Comparison of ENCODE assay signal across 2 cellular contexts in the genomic region with DNA sequence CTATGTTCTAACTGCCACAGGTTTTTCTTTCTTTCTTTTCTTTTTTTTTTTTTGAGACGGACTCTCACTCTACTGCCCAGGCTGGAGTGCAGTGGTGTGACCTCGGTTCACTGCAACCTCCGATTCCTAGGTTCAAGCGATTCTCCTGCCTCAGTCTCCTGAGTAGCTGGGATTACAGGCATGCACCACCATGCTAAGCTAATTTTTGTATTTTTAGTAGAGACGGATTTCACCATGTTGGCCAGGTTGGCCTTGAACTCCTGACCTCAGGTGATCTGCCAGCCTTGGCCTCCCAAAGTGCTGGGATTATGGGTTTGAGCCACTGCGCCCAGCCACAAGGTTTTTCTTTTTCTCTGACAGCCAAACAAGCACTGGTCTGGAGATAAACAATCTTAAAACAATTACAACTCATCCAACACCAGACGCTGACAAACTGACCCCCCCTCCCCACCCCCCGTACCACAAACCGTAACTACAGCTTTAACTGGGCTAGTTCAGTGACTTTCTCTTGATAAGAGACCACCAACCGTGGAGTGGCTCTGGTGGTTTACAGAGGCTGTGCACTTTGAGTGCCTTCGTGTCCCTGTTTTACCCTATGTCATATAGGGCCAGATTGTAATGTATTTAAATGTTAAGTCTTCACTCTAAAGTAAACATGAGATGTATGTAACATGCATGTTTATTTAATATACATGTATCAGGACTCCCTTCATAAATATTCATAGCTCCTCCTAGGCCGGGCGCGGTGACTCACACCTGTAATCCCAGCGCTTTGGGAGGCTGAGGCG.
TF ChIP-seq lines count a peak whose summit lies in the region.

No MANE protein-coding gene starts in this region.

TF ChIP-seq in HepG2, 621 proteins besides CTCF, POLR2A, EP300 and RAD21 (continued from another document and continues in another):
- TF ChIP-seq, protein P1, sequence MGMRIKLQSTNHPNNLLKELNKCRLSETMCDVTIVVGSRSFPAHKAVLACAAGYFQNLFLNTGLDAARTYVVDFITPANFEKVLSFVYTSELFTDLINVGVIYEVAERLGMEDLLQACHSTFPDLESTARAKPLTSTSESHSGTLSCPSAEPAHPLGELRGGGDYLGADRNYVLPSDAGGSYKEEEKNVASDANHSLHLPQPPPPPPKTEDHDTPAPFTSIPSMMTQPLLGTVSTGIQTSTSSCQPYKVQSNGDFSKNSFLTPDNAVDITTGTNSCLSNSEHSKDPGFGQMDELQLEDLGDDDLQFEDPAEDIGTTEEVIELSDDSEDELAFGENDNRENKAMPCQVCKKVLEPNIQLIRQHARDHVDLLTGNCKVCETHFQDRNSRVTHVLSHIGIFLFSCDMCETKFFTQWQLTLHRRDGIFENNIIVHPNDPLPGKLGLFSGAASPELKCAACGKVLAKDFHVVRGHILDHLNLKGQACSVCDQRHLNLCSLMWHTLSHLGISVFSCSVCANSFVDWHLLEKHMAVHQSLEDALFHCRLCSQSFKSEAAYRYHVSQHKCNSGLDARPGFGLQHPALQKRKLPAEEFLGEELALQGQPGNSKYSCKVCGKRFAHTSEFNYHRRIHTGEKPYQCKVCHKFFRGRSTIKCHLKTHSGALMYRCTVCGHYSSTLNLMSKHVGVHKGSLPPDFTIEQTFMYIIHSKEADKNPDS (CRISPR knock-in tag; IDR thresholded peaks at IDR 0.05): no peak
- peak; percentile 50; the same call in 1 of the 2 replicates for TF ChIP-seq NR2F6 (IDR thresholded peaks at IDR 0.05)
- TF ChIP-seq NR2F6 (CRISPR knock-in tag; IDR thresholded peaks at IDR 0.05): peak; percentile 44; the same call in 1 of the 2 replicates
- TF ChIP-seq ZFP41 (CRISPR knock-in tag; IDR thresholded peaks at IDR 0.05; ENCODE audit: borderline replicate concordance): no peak
- no peak for TF ChIP-seq ZNF562 (CRISPR knock-in tag; IDR thresholded peaks at IDR 0.05; ENCODE audit: borderline replicate concordance)
- TF ChIP-seq JUND (CRISPR knock-in tag; IDR thresholded peaks at IDR 0.05): no peak
- TF ChIP-seq HNF4A (CRISPR knock-in tag; IDR thresholded peaks at IDR 0.05): 0 out of 2 replicates have a peak, but pooled peaks have one; percentile 12
- TF ChIP-seq TSC22D2 (CRISPR knock-in tag; IDR thresholded peaks at IDR 0.05; ENCODE audit: borderline replicate concordance): no peak
- TF ChIP-seq, protein P2, sequence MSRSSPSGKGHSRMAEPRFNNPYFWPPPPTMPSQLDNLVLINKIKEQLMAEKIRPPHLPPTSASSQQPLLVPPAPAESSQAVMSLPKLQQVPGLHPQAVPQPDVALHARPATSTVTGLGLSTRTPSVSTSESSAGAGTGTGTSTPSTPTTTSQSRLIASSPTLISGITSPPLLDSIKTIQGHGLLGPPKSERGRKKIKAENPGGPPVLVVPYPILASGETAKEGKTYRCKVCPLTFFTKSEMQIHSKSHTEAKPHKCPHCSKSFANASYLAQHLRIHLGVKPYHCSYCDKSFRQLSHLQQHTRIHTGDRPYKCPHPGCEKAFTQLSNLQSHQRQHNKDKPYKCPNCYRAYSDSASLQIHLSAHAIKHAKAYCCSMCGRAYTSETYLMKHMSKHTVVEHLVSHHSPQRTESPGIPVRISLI (CRISPR knock-in tag; IDR thresholded peaks at IDR 0.05; ENCODE audit: borderline replicate concordance): no peak
- no peak for TF ChIP-seq NAIF1 (CRISPR knock-in tag; IDR thresholded peaks at IDR 0.05; ENCODE audit: borderline replicate concordance)
- TF ChIP-seq, protein P3, sequence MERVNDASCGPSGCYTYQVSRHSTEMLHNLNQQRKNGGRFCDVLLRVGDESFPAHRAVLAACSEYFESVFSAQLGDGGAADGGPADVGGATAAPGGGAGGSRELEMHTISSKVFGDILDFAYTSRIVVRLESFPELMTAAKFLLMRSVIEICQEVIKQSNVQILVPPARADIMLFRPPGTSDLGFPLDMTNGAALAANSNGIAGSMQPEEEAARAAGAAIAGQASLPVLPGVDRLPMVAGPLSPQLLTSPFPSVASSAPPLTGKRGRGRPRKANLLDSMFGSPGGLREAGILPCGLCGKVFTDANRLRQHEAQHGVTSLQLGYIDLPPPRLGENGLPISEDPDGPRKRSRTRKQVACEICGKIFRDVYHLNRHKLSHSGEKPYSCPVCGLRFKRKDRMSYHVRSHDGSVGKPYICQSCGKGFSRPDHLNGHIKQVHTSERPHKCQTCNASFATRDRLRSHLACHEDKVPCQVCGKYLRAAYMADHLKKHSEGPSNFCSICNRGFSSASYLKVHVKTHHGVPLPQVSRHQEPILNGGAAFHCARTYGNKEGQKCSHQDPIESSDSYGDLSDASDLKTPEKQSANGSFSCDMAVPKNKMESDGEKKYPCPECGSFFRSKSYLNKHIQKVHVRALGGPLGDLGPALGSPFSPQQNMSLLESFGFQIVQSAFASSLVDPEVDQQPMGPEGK (CRISPR knock-in tag; IDR thresholded peaks at IDR 0.05): 0 out of 2 replicates have a peak, but pooled peaks have one; percentile 34
- no peak for TF ChIP-seq HNRNPH1 (optimal IDR thresholded peaks at IDR 0.05; ENCODE audit: low read depth, low read length)
- TF ChIP-seq, protein P4, sequence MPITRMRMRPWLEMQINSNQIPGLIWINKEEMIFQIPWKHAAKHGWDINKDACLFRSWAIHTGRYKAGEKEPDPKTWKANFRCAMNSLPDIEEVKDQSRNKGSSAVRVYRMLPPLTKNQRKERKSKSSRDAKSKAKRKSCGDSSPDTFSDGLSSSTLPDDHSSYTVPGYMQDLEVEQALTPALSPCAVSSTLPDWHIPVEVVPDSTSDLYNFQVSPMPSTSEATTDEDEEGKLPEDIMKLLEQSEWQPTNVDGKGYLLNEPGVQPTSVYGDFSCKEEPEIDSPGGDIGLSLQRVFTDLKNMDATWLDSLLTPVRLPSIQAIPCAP (CRISPR knock-in tag; IDR thresholded peaks at IDR 0.05; ENCODE audit: low read depth): no peak
- no peak for TF ChIP-seq REL (CRISPR knock-in tag; conservative IDR thresholded peaks at IDR 0.05)

TF ChIP-seq in K562, 482 proteins besides CTCF, POLR2A, EP300 and RAD21 (continued from another document and continues in another):
- TF ChIP-seq TEAD1 (CRISPR knock-in tag; IDR thresholded peaks at IDR 0.05): 0 out of 4 replicates have a peak, but pooled peaks of 1 of the 2 experiments have one; percentile 17
- TF ChIP-seq, protein P5, sequence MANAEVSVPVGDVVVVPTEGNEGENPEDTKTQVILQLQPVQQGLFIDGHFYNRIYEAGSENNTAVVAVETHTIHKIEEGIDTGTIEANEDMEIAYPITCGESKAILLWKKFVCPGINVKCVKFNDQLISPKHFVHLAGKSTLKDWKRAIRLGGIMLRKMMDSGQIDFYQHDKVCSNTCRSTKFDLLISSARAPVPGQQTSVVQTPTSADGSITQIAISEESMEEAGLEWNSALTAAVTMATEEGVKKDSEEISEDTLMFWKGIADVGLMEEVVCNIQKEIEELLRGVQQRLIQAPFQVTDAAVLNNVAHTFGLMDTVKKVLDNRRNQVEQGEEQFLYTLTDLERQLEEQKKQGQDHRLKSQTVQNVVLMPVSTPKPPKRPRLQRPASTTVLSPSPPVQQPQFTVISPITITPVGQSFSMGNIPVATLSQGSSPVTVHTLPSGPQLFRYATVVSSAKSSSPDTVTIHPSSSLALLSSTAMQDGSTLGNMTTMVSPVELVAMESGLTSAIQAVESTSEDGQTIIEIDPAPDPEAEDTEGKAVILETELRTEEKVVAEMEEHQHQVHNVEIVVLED (CRISPR knock-in tag; IDR thresholded peaks at IDR 0.05): no peak
- TF ChIP-seq PHB2 (IDR thresholded peaks at IDR 0.05; ENCODE audit: low read depth): no peak; the same call in 1 of the 2 replicates
- no peak for TF ChIP-seq KLF16 (IDR thresholded peaks at IDR 0.05)
- peak; percentile 41 to 81; a peak in 2 of 4 replicates for TF ChIP-seq FOXA3 (CRISPR knock-in tag; conservative IDR thresholded peaks at IDR 0.05 in 1 of 2, IDR thresholded peaks at IDR 0.05 in 1 of 2)
- TF ChIP-seq, protein P6, sequence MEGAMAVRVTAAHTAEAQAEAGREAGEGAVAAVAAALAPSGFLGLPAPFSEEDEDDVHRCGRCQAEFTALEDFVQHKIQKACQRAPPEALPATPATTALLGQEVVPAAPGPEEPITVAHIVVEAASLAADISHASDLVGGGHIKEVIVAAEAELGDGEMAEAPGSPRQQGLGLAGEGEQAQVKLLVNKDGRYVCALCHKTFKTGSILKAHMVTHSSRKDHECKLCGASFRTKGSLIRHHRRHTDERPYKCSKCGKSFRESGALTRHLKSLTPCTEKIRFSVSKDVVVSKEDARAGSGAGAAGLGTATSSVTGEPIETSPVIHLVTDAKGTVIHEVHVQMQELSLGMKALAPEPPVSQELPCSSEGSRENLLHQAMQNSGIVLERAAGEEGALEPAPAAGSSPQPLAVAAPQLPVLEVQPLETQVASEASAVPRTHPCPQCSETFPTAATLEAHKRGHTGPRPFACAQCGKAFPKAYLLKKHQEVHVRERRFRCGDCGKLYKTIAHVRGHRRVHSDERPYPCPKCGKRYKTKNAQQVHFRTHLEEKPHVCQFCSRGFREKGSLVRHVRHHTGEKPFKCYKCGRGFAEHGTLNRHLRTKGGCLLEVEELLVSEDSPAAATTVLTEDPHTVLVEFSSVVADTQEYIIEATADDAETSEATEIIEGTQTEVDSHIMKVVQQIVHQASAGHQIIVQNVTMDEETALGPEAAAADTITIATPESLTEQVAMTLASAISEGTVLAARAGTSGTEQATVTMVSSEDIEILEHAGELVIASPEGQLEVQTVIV (CRISPR knock-in tag; IDR thresholded peaks at IDR 0.05; ENCODE audit: borderline replicate concordance): no peak
- TF ChIP-seq CC2D1A (IDR thresholded peaks at IDR 0.05): peak; percentile 50; the same call in 1 of the 2 replicates
- no peak for TF ChIP-seq KAT8 (IDR thresholded peaks at IDR 0.05; ENCODE audit: low read depth)
- TF ChIP-seq, protein P7, sequence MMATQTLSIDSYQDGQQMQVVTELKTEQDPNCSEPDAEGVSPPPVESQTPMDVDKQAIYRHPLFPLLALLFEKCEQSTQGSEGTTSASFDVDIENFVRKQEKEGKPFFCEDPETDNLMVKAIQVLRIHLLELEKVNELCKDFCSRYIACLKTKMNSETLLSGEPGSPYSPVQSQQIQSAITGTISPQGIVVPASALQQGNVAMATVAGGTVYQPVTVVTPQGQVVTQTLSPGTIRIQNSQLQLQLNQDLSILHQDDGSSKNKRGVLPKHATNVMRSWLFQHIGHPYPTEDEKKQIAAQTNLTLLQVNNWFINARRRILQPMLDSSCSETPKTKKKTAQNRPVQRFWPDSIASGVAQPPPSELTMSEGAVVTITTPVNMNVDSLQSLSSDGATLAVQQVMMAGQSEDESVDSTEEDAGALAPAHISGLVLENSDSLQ (IDR thresholded peaks at IDR 0.05): peak; percentile 62
- peak; percentile 58 for TF ChIP-seq SMAD1 (IDR thresholded peaks at IDR 0.05; ENCODE audit: low read depth, low read length, partially characterized antibody)
- peak; percentile 68; the same call in 1 of the 2 replicates for TF ChIP-seq RNF2 (IDR thresholded peaks at IDR 0.05)
- TF ChIP-seq MEIS2 (IDR thresholded peaks at IDR 0.05; ENCODE audit: partially characterized antibody): peak; percentile 68
- peak; percentile 49; the same call in 1 of the 2 replicates for TF ChIP-seq SMARCA5 (IDR thresholded peaks at IDR 0.05)
- no peak for TF ChIP-seq ZNF644 (tag; IDR thresholded peaks at IDR 0.05; ENCODE audit: low read depth)
- TF ChIP-seq, protein P8, sequence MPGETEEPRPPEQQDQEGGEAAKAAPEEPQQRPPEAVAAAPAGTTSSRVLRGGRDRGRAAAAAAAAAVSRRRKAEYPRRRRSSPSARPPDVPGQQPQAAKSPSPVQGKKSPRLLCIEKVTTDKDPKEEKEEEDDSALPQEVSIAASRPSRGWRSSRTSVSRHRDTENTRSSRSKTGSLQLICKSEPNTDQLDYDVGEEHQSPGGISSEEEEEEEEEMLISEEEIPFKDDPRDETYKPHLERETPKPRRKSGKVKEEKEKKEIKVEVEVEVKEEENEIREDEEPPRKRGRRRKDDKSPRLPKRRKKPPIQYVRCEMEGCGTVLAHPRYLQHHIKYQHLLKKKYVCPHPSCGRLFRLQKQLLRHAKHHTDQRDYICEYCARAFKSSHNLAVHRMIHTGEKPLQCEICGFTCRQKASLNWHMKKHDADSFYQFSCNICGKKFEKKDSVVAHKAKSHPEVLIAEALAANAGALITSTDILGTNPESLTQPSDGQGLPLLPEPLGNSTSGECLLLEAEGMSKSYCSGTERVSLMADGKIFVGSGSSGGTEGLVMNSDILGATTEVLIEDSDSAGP (CRISPR knock-in tag; IDR thresholded peaks at IDR 0.05): peak; percentile 79
- TF ChIP-seq, protein P9, sequence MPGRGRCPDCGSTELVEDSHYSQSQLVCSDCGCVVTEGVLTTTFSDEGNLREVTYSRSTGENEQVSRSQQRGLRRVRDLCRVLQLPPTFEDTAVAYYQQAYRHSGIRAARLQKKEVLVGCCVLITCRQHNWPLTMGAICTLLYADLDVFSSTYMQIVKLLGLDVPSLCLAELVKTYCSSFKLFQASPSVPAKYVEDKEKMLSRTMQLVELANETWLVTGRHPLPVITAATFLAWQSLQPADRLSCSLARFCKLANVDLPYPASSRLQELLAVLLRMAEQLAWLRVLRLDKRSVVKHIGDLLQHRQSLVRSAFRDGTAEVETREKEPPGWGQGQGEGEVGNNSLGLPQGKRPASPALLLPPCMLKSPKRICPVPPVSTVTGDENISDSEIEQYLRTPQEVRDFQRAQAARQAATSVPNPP (IDR thresholded peaks at IDR 0.05; ENCODE audit: borderline replicate concordance, insufficient read depth, insufficient read length): no peak
- TF ChIP-seq HNRNPLL (IDR thresholded peaks at IDR 0.05; ENCODE audit: low read depth, low read length, poor library complexity, severe bottlenecking): no peak
- TF ChIP-seq, protein P10, sequence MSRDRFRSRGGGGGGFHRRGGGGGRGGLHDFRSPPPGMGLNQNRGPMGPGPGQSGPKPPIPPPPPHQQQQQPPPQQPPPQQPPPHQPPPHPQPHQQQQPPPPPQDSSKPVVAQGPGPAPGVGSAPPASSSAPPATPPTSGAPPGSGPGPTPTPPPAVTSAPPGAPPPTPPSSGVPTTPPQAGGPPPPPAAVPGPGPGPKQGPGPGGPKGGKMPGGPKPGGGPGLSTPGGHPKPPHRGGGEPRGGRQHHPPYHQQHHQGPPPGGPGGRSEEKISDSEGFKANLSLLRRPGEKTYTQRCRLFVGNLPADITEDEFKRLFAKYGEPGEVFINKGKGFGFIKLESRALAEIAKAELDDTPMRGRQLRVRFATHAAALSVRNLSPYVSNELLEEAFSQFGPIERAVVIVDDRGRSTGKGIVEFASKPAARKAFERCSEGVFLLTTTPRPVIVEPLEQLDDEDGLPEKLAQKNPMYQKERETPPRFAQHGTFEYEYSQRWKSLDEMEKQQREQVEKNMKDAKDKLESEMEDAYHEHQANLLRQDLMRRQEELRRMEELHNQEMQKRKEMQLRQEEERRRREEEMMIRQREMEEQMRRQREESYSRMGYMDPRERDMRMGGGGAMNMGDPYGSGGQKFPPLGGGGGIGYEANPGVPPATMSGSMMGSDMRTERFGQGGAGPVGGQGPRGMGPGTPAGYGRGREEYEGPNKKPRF (IDR thresholded peaks at IDR 0.05; ENCODE audit: low read depth, low read length): no peak
